ENCODE assay signal across 1 cellular context in the genomic region with DNA sequence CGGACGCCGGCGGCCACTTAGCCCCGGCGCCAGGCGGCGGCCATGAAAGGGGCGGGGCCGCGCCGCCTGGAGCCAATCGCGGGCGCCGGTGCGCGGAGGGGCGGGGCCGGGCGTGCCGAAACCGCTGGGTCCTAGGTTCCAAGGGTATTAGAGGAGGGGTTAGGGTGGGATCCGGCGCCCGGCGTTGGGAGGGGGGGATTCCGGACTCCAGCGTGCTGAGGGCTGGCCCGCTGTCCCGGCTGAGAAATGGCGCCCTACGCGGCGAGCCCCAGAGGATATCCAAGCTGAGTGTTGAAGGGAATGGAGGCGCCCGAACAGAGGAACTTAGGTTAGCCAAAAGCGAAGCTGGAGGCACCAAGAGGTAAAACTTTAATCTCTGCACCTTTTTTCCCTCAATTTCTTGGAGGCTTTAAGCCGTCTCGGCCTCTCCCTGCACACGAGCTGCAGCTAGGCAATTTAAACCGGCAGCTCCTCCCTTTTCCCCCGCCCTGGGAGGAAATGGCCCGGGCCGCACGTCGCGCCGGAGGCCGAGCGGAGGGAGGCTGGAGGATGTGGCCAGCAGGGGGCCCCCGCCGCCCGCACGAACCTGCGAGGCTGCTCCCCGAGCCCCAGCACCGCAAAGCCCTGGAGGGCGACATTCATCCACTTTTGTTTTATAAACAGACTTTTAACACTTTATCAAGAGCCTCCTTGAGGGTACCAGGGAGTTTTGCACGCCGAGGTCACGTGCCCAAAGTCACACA.
TF ChIP-seq lines count a peak whose summit lies in the region.

A gene with protein sequence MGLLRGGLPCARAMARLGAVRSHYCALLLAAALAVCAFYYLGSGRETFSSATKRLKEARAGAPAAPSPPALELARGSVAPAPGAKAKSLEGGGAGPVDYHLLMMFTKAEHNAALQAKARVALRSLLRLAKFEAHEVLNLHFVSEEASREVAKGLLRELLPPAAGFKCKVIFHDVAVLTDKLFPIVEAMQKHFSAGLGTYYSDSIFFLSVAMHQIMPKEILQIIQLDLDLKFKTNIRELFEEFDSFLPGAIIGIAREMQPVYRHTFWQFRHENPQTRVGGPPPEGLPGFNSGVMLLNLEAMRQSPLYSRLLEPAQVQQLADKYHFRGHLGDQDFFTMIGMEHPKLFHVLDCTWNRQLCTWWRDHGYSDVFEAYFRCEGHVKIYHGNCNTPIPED (minus strand): TSS at position 44 of the 743 bp plus-strand sequence. CDS start 101 bp downstream, outside the sequence.

TF ChIP-seq in HepG2, 621 proteins besides CTCF, POLR2A, EP300 and RAD21 (continued from another document and continues in another):
- TF ChIP-seq, protein P1, sequence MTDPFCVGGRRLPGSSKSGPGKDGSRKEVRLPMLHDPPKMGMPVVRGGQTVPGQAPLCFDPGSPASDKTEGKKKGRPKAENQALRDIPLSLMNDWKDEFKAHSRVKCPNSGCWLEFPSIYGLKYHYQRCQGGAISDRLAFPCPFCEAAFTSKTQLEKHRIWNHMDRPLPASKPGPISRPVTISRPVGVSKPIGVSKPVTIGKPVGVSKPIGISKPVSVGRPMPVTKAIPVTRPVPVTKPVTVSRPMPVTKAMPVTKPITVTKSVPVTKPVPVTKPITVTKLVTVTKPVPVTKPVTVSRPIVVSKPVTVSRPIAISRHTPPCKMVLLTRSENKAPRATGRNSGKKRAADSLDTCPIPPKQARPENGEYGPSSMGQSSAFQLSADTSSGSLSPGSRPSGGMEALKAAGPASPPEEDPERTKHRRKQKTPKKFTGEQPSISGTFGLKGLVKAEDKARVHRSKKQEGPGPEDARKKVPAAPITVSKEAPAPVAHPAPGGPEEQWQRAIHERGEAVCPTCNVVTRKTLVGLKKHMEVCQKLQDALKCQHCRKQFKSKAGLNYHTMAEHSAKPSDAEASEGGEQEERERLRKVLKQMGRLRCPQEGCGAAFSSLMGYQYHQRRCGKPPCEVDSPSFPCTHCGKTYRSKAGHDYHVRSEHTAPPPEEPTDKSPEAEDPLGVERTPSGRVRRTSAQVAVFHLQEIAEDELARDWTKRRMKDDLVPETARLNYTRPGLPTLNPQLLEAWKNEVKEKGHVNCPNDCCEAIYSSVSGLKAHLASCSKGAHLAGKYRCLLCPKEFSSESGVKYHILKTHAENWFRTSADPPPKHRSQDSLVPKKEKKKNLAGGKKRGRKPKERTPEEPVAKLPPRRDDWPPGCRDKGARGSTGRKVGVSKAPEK (CRISPR knock-in tag; IDR thresholded peaks at IDR 0.05; ENCODE audit: borderline replicate concordance), result no peak
- TF ChIP-seq JARID2 (CRISPR knock-in tag; IDR thresholded peaks at IDR 0.05; ENCODE audit: insufficient replicate concordance) (no peak), WIZ (CRISPR knock-in tag; IDR thresholded peaks at IDR 0.05) (0 out of 2 replicates have a peak, but pooled peaks have one; percentile 42), ZNF230 (CRISPR knock-in tag; IDR thresholded peaks at IDR 0.05) (peak; percentile 80; the same call in 1 of the 2 replicates), TCF12 (IDR thresholded peaks at IDR 0.05) (no peak), TCF12 (CRISPR knock-in tag; IDR thresholded peaks at IDR 0.05) (peak; percentile 35; the same call in 1 of the 2 replicates), AGO1 (IDR thresholded peaks at IDR 0.05; ENCODE audit: low read depth, low read length, poor library complexity, severe bottlenecking) (no peak), ZNF589 (CRISPR knock-in tag; conservative IDR thresholded peaks at IDR 0.05) (no peak), ZNF557 (CRISPR knock-in tag; IDR thresholded peaks at IDR 0.05) (no peak), SRSF9 (IDR thresholded peaks at IDR 0.05; ENCODE audit: borderline replicate concordance, insufficient read depth, low read depth, low read length, poor library complexity, severe bottlenecking) (no peak), FOXA1 (IDR thresholded peaks at IDR 0.05) (no peak), FOXA1 (CRISPR knock-in tag; IDR thresholded peaks at IDR 0.05) (no peak), DNMT3B (CRISPR knock-in tag; conservative IDR thresholded peaks at IDR 0.05) (0 out of 2 replicates have a peak, but pooled peaks have one; percentile 27), ZNF33B (CRISPR knock-in tag; IDR thresholded peaks at IDR 0.05) (peak; percentile 38; the same call in 1 of the 2 replicates), SNAI1 (CRISPR knock-in tag; IDR thresholded peaks at IDR 0.05; ENCODE audit: borderline replicate concordance) (peak; percentile 60; the same call in 1 of the 2 replicates), NCOA5 (CRISPR knock-in tag; IDR thresholded peaks at IDR 0.05) (no peak), HIVEP1 (CRISPR knock-in tag; IDR thresholded peaks at IDR 0.05) (peak; percentile 81), TCF7 (IDR thresholded peaks at IDR 0.05; ENCODE audit: low read depth) (no peak), LCORL (IDR thresholded peaks at IDR 0.05) (no peak), LCORL (CRISPR knock-in tag; IDR thresholded peaks at IDR 0.05) (peak; percentile 64), SMAD1 (CRISPR knock-in tag; IDR thresholded peaks at IDR 0.05; ENCODE audit: borderline replicate concordance, low read depth) (peak; percentile 45; the same call in 1 of the 2 replicates), ZNF878 (CRISPR knock-in tag; IDR thresholded peaks at IDR 0.05) (peak; percentile 35; the same call in 1 of the 2 replicates), ZNF136 (CRISPR knock-in tag; IDR thresholded peaks at IDR 0.05; ENCODE audit: low read depth) (peak; percentile 73; the same call in 1 of the 2 replicates), MIER2 (CRISPR knock-in tag; IDR thresholded peaks at IDR 0.05) (no peak), ZBTB7A (CRISPR knock-in tag; IDR thresholded peaks at IDR 0.05) (0 out of 2 replicates have a peak, but pooled peaks have one; percentile 8), ZNF652 (CRISPR knock-in tag; IDR thresholded peaks at IDR 0.05; ENCODE audit: borderline replicate concordance, low read depth) (peak; percentile 40; the same call in 1 of the 2 replicates), ATF1 (CRISPR knock-in tag; IDR thresholded peaks at IDR 0.05) (0 out of 2 replicates have a peak, but pooled peaks have one; percentile 31), ZNF607 (CRISPR knock-in tag; IDR thresholded peaks at IDR 0.05; ENCODE audit: borderline replicate concordance) (no peak), MBNL3 (CRISPR knock-in tag; conservative IDR thresholded peaks at IDR 0.05) (no peak), ZNF670 (CRISPR knock-in tag; IDR thresholded peaks at IDR 0.05; ENCODE audit: borderline replicate concordance) (no peak)
- TF ChIP-seq, protein P2, sequence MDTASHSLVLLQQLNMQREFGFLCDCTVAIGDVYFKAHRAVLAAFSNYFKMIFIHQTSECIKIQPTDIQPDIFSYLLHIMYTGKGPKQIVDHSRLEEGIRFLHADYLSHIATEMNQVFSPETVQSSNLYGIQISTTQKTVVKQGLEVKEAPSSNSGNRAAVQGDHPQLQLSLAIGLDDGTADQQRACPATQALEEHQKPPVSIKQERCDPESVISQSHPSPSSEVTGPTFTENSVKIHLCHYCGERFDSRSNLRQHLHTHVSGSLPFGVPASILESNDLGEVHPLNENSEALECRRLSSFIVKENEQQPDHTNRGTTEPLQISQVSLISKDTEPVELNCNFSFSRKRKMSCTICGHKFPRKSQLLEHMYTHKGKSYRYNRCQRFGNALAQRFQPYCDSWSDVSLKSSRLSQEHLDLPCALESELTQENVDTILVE (CRISPR knock-in tag; IDR thresholded peaks at IDR 0.05), result peak; percentile 80; the same call in 1 of the 2 replicates
- TF ChIP-seq, protein P3, sequence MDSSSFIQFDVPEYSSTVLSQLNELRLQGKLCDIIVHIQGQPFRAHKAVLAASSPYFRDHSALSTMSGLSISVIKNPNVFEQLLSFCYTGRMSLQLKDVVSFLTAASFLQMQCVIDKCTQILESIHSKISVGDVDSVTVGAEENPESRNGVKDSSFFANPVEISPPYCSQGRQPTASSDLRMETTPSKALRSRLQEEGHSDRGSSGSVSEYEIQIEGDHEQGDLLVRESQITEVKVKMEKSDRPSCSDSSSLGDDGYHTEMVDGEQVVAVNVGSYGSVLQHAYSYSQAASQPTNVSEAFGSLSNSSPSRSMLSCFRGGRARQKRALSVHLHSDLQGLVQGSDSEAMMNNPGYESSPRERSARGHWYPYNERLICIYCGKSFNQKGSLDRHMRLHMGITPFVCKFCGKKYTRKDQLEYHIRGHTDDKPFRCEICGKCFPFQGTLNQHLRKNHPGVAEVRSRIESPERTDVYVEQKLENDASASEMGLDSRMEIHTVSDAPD (CRISPR knock-in tag; IDR thresholded peaks at IDR 0.05), result no peak
- TF ChIP-seq, protein P4, sequence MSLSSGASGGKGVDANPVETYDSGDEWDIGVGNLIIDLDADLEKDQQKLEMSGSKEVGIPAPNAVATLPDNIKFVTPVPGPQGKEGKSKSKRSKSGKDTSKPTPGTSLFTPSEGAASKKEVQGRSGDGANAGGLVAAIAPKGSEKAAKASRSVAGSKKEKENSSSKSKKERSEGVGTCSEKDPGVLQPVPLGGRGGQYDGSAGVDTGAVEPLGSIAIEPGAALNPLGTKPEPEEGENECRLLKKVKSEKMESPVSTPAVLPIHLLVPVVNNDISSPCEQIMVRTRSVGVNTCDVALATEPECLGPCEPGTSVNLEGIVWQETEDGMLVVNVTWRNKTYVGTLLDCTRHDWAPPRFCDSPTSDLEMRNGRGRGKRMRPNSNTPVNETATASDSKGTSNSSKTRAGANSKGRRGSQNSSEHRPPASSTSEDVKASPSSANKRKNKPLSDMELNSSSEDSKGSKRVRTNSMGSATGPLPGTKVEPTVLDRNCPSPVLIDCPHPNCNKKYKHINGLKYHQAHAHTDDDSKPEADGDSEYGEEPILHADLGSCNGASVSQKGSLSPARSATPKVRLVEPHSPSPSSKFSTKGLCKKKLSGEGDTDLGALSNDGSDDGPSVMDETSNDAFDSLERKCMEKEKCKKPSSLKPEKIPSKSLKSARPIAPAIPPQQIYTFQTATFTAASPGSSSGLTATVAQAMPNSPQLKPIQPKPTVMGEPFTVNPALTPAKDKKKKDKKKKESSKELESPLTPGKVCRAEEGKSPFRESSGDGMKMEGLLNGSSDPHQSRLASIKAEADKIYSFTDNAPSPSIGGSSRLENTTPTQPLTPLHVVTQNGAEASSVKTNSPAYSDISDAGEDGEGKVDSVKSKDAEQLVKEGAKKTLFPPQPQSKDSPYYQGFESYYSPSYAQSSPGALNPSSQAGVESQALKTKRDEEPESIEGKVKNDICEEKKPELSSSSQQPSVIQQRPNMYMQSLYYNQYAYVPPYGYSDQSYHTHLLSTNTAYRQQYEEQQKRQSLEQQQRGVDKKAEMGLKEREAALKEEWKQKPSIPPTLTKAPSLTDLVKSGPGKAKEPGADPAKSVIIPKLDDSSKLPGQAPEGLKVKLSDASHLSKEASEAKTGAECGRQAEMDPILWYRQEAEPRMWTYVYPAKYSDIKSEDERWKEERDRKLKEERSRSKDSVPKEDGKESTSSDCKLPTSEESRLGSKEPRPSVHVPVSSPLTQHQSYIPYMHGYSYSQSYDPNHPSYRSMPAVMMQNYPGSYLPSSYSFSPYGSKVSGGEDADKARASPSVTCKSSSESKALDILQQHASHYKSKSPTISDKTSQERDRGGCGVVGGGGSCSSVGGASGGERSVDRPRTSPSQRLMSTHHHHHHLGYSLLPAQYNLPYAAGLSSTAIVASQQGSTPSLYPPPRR (CRISPR knock-in tag; IDR thresholded peaks at IDR 0.05; ENCODE audit: borderline replicate concordance), result peak; percentile 60; the same call in 1 of the 2 replicates
- TF ChIP-seq, protein P5, sequence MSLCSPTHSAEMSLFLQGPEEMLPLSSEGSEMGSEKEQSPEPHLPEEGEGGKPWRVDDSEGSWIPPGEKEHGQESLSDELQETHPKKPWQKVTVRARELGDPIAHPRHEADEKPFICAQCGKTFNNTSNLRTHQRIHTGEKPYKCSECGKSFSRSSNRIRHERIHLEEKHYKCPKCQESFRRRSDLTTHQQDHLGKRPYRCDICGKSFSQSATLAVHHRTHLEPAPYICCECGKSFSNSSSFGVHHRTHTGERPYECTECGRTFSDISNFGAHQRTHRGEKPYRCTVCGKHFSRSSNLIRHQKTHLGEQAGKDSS (CRISPR knock-in tag; IDR thresholded peaks at IDR 0.05; ENCODE audit: borderline replicate concordance, low read depth), result no peak
- TF ChIP-seq, protein P6, sequence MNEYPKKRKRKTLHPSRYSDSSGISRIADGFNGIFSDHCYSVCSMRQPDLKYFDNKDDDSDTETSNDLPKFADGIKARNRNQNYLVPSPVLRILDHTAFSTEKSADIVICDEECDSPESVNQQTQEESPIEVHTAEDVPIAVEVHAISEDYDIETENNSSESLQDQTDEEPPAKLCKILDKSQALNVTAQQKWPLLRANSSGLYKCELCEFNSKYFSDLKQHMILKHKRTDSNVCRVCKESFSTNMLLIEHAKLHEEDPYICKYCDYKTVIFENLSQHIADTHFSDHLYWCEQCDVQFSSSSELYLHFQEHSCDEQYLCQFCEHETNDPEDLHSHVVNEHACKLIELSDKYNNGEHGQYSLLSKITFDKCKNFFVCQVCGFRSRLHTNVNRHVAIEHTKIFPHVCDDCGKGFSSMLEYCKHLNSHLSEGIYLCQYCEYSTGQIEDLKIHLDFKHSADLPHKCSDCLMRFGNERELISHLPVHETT (CRISPR knock-in tag; conservative IDR thresholded peaks at IDR 0.05), result no peak
- TF ChIP-seq, protein P7, sequence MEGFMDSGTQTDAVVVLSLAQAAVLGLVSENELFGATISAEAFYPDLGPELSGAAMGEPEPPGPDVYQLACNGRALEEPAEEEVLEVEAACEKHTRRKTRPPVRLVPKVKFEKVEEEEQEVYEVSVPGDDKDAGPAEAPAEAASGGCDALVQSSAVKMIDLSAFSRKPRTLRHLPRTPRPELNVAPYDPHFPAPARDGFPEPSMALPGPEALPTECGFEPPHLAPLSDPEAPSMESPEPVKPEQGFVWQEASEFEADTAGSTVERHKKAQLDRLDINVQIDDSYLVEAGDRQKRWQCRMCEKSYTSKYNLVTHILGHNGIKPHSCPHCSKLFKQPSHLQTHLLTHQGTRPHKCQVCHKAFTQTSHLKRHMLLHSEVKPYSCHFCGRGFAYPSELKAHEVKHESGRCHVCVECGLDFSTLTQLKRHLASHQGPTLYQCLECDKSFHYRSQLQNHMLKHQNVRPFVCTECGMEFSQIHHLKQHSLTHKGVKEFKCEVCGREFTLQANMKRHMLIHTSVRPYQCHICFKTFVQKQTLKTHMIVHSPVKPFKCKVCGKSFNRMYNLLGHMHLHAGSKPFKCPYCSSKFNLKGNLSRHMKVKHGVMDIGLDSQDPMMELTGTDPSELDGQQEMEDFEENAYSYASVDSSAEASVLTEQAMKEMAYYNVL (CRISPR knock-in tag; IDR thresholded peaks at IDR 0.05; ENCODE audit: borderline replicate concordance), result peak; percentile 80
- TF ChIP-seq, protein P8, sequence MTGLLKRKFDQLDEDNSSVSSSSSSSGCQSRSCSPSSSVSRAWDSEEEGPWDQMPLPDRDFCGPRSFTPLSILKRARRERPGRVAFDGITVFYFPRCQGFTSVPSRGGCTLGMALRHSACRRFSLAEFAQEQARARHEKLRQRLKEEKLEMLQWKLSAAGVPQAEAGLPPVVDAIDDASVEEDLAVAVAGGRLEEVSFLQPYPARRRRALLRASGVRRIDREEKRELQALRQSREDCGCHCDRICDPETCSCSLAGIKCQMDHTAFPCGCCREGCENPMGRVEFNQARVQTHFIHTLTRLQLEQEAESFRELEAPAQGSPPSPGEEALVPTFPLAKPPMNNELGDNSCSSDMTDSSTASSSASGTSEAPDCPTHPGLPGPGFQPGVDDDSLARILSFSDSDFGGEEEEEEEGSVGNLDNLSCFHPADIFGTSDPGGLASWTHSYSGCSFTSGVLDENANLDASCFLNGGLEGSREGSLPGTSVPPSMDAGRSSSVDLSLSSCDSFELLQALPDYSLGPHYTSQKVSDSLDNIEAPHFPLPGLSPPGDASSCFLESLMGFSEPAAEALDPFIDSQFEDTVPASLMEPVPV (CRISPR knock-in tag; IDR thresholded peaks at IDR 0.05), result peak; percentile 32; the same call in 1 of the 2 replicates
- TF ChIP-seq, protein P9, sequence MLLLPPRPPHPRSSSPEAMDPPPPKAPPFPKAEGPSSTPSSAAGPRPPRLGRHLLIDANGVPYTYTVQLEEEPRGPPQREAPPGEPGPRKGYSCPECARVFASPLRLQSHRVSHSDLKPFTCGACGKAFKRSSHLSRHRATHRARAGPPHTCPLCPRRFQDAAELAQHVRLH (CRISPR knock-in tag; IDR thresholded peaks at IDR 0.05; ENCODE audit: borderline replicate concordance, low read depth), result peak; percentile 94; the same call in 1 of the 2 replicates
